In the genomic region with DNA sequence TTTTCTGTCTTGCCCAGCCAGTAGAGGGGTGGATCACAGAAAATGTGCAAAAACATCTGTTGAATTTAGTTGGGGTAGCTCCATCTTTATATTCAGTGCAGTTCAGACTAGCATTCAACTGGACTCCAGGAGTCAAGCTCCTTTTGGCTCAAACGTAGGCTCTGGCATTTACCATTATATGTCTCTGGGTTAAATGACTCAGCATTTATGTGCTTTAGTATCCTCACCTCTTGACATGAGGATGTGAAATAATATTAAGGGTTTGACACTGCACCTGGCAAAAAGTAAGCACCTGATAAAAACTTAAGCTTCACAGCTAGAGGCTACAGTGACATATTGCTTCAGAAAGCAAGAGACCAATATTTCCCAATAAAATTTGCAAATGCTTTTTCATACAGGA, we compare ENCODE assay signal across 2 cellular contexts.
TF ChIP-seq lines count a peak whose summit lies in the region.

No MANE protein-coding gene starts in this region.

TF ChIP-seq in A549, 52 proteins besides CTCF, POLR2A, EP300 and RAD21:
- TF ChIP-seq BHLHE40 (IDR thresholded peaks at IDR 0.05; ENCODE audit: low read depth, low read length), result no peak
- TF ChIP-seq HOXA7 (CRISPR knock-in tag; IDR thresholded peaks at IDR 0.05), result no peak
- TF ChIP-seq NFE2L2 (conservative IDR thresholded peaks at IDR 0.05; ENCODE audit: low read length), result peak; percentile 95
- TF ChIP-seq MAFK (IDR thresholded peaks at IDR 0.05; ENCODE audit: partially characterized antibody), result peak; percentile 97
- TF ChIP-seq PBX3 (IDR thresholded peaks at IDR 0.05), result no peak

TF ChIP-seq in IMR-90, 13 proteins besides CTCF, POLR2A, EP300 and RAD21:
- TF ChIP-seq, protein P1, sequence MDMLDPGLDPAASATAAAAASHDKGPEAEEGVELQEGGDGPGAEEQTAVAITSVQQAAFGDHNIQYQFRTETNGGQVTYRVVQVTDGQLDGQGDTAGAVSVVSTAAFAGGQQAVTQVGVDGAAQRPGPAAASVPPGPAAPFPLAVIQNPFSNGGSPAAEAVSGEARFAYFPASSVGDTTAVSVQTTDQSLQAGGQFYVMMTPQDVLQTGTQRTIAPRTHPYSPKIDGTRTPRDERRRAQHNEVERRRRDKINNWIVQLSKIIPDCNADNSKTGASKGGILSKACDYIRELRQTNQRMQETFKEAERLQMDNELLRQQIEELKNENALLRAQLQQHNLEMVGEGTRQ (IDR thresholded peaks at IDR 0.05; ENCODE audit: low read depth, low read length), result no peak
- TF ChIP-seq CHD1 (IDR thresholded peaks at IDR 0.05; ENCODE audit: low read depth, low read length) (no peak), FOS (IDR thresholded peaks at IDR 0.05; ENCODE audit: low read depth, low read length) (no peak), RCOR1 (IDR thresholded peaks at IDR 0.05; ENCODE audit: insufficient replicate concordance, low read length) (no peak), NFE2L2 (IDR thresholded peaks at IDR 0.05; ENCODE audit: low read depth, low read length) (peak; percentile 93), CEBPB (IDR thresholded peaks at IDR 0.05; ENCODE audit: low read depth, low read length) (no peak), MAFK (IDR thresholded peaks at IDR 0.05; ENCODE audit: low read depth, low read length) (peak; percentile 66), RFX5 (IDR thresholded peaks at IDR 0.05; ENCODE audit: low read depth, low read length) (no peak), MXI1 (IDR thresholded peaks at IDR 0.05; ENCODE audit: borderline replicate concordance, low read depth, low read length) (no peak)
- TF ChIP-seq, protein P2, sequence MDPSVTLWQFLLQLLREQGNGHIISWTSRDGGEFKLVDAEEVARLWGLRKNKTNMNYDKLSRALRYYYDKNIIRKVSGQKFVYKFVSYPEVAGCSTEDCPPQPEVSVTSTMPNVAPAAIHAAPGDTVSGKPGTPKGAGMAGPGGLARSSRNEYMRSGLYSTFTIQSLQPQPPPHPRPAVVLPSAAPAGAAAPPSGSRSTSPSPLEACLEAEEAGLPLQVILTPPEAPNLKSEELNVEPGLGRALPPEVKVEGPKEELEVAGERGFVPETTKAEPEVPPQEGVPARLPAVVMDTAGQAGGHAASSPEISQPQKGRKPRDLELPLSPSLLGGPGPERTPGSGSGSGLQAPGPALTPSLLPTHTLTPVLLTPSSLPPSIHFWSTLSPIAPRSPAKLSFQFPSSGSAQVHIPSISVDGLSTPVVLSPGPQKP (IDR thresholded peaks at IDR 0.05; ENCODE audit: borderline replicate concordance, low read depth, low read length), result no peak
